21 cellular contexts compared by ENCODE assay signal in the genomic region with DNA sequence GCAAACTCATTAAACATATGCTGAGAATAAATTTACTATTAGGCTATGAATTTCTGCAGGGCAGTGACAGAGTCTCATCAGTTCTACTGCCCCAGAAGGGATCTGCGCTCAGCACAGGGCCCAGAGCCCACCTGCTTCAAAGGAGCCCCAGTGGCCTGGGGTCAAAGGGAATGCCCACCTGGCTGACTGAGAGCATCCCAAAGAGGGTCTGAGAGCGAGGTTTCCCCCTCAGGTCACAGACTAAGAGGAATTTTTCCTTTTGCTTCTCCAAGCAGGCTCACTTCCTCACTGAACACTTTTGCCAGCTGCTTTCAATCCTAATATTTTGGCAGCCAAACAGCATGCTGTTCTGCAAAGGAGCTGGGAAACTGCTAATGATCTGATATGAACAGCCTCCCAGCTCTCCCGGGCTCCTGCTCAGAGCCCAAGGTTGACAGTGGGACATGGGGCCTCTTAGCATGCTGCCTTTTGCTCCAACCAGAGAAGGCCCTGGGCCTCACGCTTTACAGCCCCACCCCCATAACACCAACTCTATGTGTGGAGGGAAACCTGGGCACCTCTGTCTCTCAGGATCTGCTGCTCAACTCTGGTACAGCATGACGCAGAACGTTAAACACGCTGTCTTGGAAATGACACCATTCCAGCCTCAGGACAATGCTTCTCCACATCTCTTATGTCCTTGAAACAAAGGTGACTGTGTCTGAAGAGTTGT.
"Had no signal": no experiment of that assay in that cellular context is flagged by ENCODE, and none has a peak within 500 bp of the region (broad histone marks: within the 10 kb centered on the region; RNA-seq: fewer than 3 reads in every experiment).

No MANE protein-coding gene starts in this region.

- H3K4me1 ChIP-seq: colonic mucosa, suprapubic skin had no signal

- H3K27ac ChIP-seq: colonic mucosa, heart right ventricle, skin epidermis, suprapubic skin had no signal

- FAIRE-seq: endometrium had no signal

- H3K27me3 ChIP-seq: colonic mucosa, suprapubic skin had no signal

- H3K4me3 ChIP-seq: colonic mucosa, heart right ventricle, lung, skin epidermis, suprapubic skin had no signal

- DNase-seq: activated B cell treated with CpG ODN at 0.5 μM for 24 hours; activated CD4-positive, alpha-beta T cell treated with anti-CD3 and anti-CD28 coated beads, Interleukin-2, amount 10 ng/mL, durations not matched to agents 24 days and 14 days; activated CD8-positive, alpha-beta T cell treated with anti-CD3 and anti-CD28 coated beads for 36 hours; activated naive CD4-positive, alpha-beta T cell treated with Interleukin-2 at 50 U/mL for 16 hours; activated naive CD8-positive, alpha-beta T cell treated with anti-CD3 and anti-CD28 coated beads, Interleukin-2, amount 10 ng/mL, durations not matched to agents 7 days and 5 days; activated T-cell treated with anti-CD3 and anti-CD28 coated beads, Interleukin-2, amount 50 U/mL, for 24 hours; amygdala; central memory CD4-positive, alpha-beta T cell; colonic mucosa; erythroblast; heart right ventricle; immature natural killer cell; nephron progenitor cell; nucleus accumbens; right cardiac atrium; T-cell; trophoblast cell had no signal

- H3K9me3 ChIP-seq: colonic mucosa, heart right ventricle, suprapubic skin had no signal

- H3K36me3 ChIP-seq: colonic mucosa, heart right ventricle, suprapubic skin had no signal

- ATAC-seq: activated CD8-positive, alpha-beta T cell treated with anti-CD3 and anti-CD28 coated beads for 36 hours; T-cell had no signal
